9 cellular contexts compared by ENCODE assay signal in genomic region chr6:134517863-134518262, GRCh38.
DNase-seq lines count a peak whose midpoint lies in the region; ATAC-seq and TF ChIP-seq lines count a peak whose summit lies in the region.
"Had no signal": no experiment of that assay in that cellular context is flagged by ENCODE, and none has a peak within 500 bp of the region (broad histone marks: within the 10 kb centered on the region; RNA-seq: fewer than 3 reads in every experiment).

No MANE protein-coding gene starts in this region.

- H3K14ac ChIP-seq in IMR-90 (replicated peaks; ENCODE audit: low read depth, low read length): no peak overlapping the region

- DNase-seq in IMR-90 (no peak), hepatocyte (ENCODE audit: low spot score) (no peak), spleen (no peak), mucosa of descending colon (no peak), SKM-1 (lab: John Stamatoyannopoulos, UW; ENCODE audit: unreplicated experiment) (no peak)
- no peak for DNase-seq in stimulated activated CD4-positive, alpha-beta T cell treated with anti-CD3 and anti-CD28 coated beads, Interleukin-1b, Interleukin-23, amount 100 ng/mL, for 48 hours
- DNase-seq: NCI-H1105 treated with DMSO at 0.1 percent for 48 hours, NCI-H748 treated with DMSO at 0.1 percent for 48 hours had no signal

- peak overlapping the region; percentile 74; the same call in 1 of the 2 replicates for H3K18ac ChIP-seq in IMR-90 (ENCODE audit: low read depth, low read length)

- TF ChIP-seq POLR2A in IMR-90 (IDR thresholded peaks at IDR 0.05; ENCODE audit: low read depth, low read length) (no peak), spleen (IDR thresholded peaks at IDR 0.05) (no peak)

- peak overlapping the region; percentile 76; the same call in 1 of the 2 replicates for H3K4ac ChIP-seq in IMR-90 (ENCODE audit: low read depth, low read length)

- H3K9me2 ChIP-seq in SU-DHL-6 (replicated peaks; ENCODE audit: insufficient read depth, low read length) (no peaks in the 10 kb centered on the region), hepatocyte (replicated peaks; ENCODE audit: insufficient read depth) (no peaks in the 10 kb centered on the region)

- intact Hi-C loops in IMR-90 (cut with micrococcal nuclease): no loop called here
- intact Hi-C loops in spleen (cut with DNase I; ENCODE audit: low total_unique reads): no loop called here
- intact Hi-C loops in mucosa of descending colon (cut with DNase I, micrococcal nuclease): no loop called here

- H3K23ac ChIP-seq in IMR-90 (ENCODE audit: low read depth, low read length): 0 out of 2 replicates have a peak overlapping the region, but pooled peaks have one; percentile 18

- BruUV-seq in IMR-90 (replicated peaks; lab: Mats Ljungman, UMichigan): no TSS peak

- peak overlapping the region; percentile 2 for H2BK5ac ChIP-seq in IMR-90 (ENCODE audit: low read depth, low read length, poor library complexity, severe bottlenecking)

- H2BK120ac ChIP-seq in IMR-90 (ENCODE audit: low read depth, low read length): peak overlapping the region; percentile 70; the same call in 1 of the 2 replicates

- H2AK9ac ChIP-seq in IMR-90 (replicated peaks; ENCODE audit: low read depth, low read length, poor library complexity): no peak overlapping the region

- H2BK15ac ChIP-seq in IMR-90 (ENCODE audit: low read depth, low read length): peak overlapping the region; percentile 28; the same call in 2 of the 3 replicates

- peak overlapping the region; percentile 59; the same call in 1 of the 2 replicates for H2BK20ac ChIP-seq in IMR-90 (ENCODE audit: low read depth, low read length)

- in situ Hi-C loops in IMR-90 (cut with MboI; ENCODE audit: low sequenced_read_pairs): no loop called here

- H3K36me3 ChIP-seq in IMR-90 (ENCODE audit: control insufficient read depth, insufficient read depth, low read length): no peaks in the 10 kb centered on the region
- no peaks in the 10 kb centered on the region for H3K36me3 ChIP-seq in SU-DHL-6 (ENCODE audit: low read length)
- H3K36me3 ChIP-seq in hepatocyte (replicated peaks; ENCODE audit: insufficient read depth, low read depth): no peaks in the 10 kb centered on the region
- H3K36me3 ChIP-seq in spleen: no peaks in the 10 kb centered on the region
- no peaks in the 10 kb centered on the region for H3K36me3 ChIP-seq in mucosa of descending colon (ENCODE audit: low read depth)

- H3F3A ChIP-seq in SU-DHL-6 (ENCODE audit: insufficient read depth): 0 out of 2 replicates have a peak, but pooled peaks cover 7% of the 10 kb centered on the region

- H3K79me2 ChIP-seq in SU-DHL-6 (ENCODE audit: insufficient read depth, low read length) (no peaks in the 10 kb centered on the region), hepatocyte (no peaks in the 10 kb centered on the region)

- no peak overlapping the region for H3K9ac ChIP-seq in IMR-90 (ENCODE audit: low read depth, low read length)
- H3K9ac ChIP-seq in SU-DHL-6 (ENCODE audit: low read length): no peak overlapping the region

- POLR2A ChIA-PET in IMR-90 (lab: Charles Lee; ENCODE audit: unreplicated experiment): no interaction called here

- WGBS in IMR-90 (ENCODE audit: extremely low coverage in 2 of 2, insufficient read length in 1 of 2), 2 experiments: no CpG with 5 or more reads among the region's 5 CpGs
- WGBS in hepatocyte (ENCODE audit: low lambda C conversion rate, missing lambda C conversion rate): 81% methylated on average over 5 of the region's 5 CpGs
- whole genome bisulfite sequencing in spleen, 5 donors: 40 to 59% (median 45%) methylated on average over 5 of the region's 5 CpGs

- H3K9me1 ChIP-seq in IMR-90 (ENCODE audit: insufficient read depth, low read length): 0 out of 2 replicates have a peak, but pooled peaks cover 3% of the 10 kb centered on the region

- peak overlapping the region; percentile 64 for H4K5ac ChIP-seq in IMR-90 (ENCODE audit: low read depth, low read length)

- TF ChIP-seq CTCF in IMR-90 (conservative IDR thresholded peaks at IDR 0.05; ENCODE audit: low read depth, low read length): no peak
- no peak for TF ChIP-seq CTCF in SU-DHL-6 (IDR thresholded peaks at IDR 0.05; ENCODE audit: insufficient read depth, low read length, poor library complexity, severe bottlenecking)
- no peak for TF ChIP-seq CTCF in hepatocyte (IDR thresholded peaks at IDR 0.05; ENCODE audit: poor library complexity)
- no peak for TF ChIP-seq CTCF in spleen (IDR thresholded peaks at IDR 0.05 in 8 of 11, conservative IDR thresholded peaks at IDR 0.05 in 3 of 11)
- no peak for TF ChIP-seq CTCF in mucosa of descending colon (IDR thresholded peaks at IDR 0.05)

- H4K8ac ChIP-seq in IMR-90 (ENCODE audit: low read depth in 2 of 2, low read length in 2 of 2): peak overlapping the region in 1 of 2 experiments; percentile 0; a peak in 2 of 4 replicates

- H3K79me1 ChIP-seq in IMR-90 (ENCODE audit: low read depth in 1 of 2, low read length in 2 of 2): no peaks in the 10 kb centered on the region

- H3K4me2 ChIP-seq in IMR-90 (ENCODE audit: low read depth, low read length) (no peak overlapping the region; the same call in 1 of the 2 replicates), SU-DHL-6 (ENCODE audit: low read depth, low read length, poor library complexity, severe bottlenecking) (no peak overlapping the region), hepatocyte (peak overlapping the region; percentile 21)

- dilution Hi-C loops in IMR-90 (cut with HindIII; ENCODE audit: low sequenced_read_pairs, unreplicated experiment): no loop called here

- peak overlapping the region; percentile 41; the same call in 1 of the 2 replicates for H3K27ac ChIP-seq in IMR-90 (ENCODE audit: insufficient read depth, low read length)
- H3K27ac ChIP-seq in SU-DHL-6 (ENCODE audit: low read depth, low read length): no peak overlapping the region
- peak overlapping the region; percentile 26 for H3K27ac ChIP-seq in hepatocyte
- peak overlapping the region in 6 of 8 donors; percentile 24 to 64 (median 43) for H3K27ac ChIP-seq in spleen

- ATAC-seq in IMR-90 (ENCODE audit: low read depth) (no peak), mucosa of descending colon (no peak)

- no peak overlapping the region for H3K56ac ChIP-seq in IMR-90 (ENCODE audit: extremely low read depth, insufficient read depth, low read length)

- H4K91ac ChIP-seq in IMR-90 (ENCODE audit: insufficient read depth, low read depth, low read length): peak overlapping the region; percentile 26; the same call in 1 of the 2 replicates

- TF ChIP-seq RAD21 in IMR-90 (IDR thresholded peaks at IDR 0.05; ENCODE audit: low read length): no peak

- H3K27me3 ChIP-seq in IMR-90 (ENCODE audit: control insufficient read depth, insufficient read depth, low read length) (no peaks in the 10 kb centered on the region), SU-DHL-6 (ENCODE audit: low read length) (no peaks in the 10 kb centered on the region), hepatocyte (no peaks in the 10 kb centered on the region), spleen (replicated peaks in 1 of 7) (no peaks in the 10 kb centered on the region)

- H4K20me1 ChIP-seq in IMR-90 (ENCODE audit: insufficient read depth, low read length) (no peaks in the 10 kb centered on the region), SU-DHL-6 (ENCODE audit: low read depth, low read length) (no peaks in the 10 kb centered on the region), hepatocyte (ENCODE audit: insufficient read depth, poor library complexity, severe bottlenecking) (no peaks in the 10 kb centered on the region)

- peak overlapping the region; percentile 63 for H2AK5ac ChIP-seq in IMR-90 (ENCODE audit: low read depth, low read length)

- H3K4me1 ChIP-seq in IMR-90 (ENCODE audit: control insufficient read depth, insufficient read depth, low read length): peaks cover 10% of the 10 kb centered on the region
- peaks cover 12% of the 10 kb centered on the region for H3K4me1 ChIP-seq in hepatocyte (ENCODE audit: insufficient read depth)
- peaks cover 11 to 45% (median 25%) of the 10 kb centered on the region in 6 donors for H3K4me1 ChIP-seq in spleen
- H3K4me1 ChIP-seq in mucosa of descending colon (ENCODE audit: low read depth): peaks cover 4% of the 10 kb centered on the region

- CTCF ChIA-PET in IMR-90 (lab: Yijun Ruan, JAX): interaction anchor here (0.9 kb wide), 1 partner anchor 123 kb away, joined by 3 read pairs; no protein-coding TSS in a partner anchor

- H3K4me3 ChIP-seq in IMR-90 (ENCODE audit: insufficient read depth, low read depth, low read length) (no peak overlapping the region), SU-DHL-6 (ENCODE audit: insufficient read depth, low read length, poor library complexity, severe bottlenecking) (no peak overlapping the region), hepatocyte (no peak overlapping the region), spleen (no peak overlapping the region), mucosa of descending colon (no peak overlapping the region)

- H2AFZ ChIP-seq in IMR-90 (replicated peaks; ENCODE audit: low read length, poor library complexity) (no peak overlapping the region), SU-DHL-6 (ENCODE audit: low read depth, low read length, severe bottlenecking) (peak overlapping the region; percentile 5), hepatocyte (no peak overlapping the region)

- H3K9me3 ChIP-seq in IMR-90 (ENCODE audit: control insufficient read depth, insufficient read depth, low read length) (no peaks in the 10 kb centered on the region), SU-DHL-6 (ENCODE audit: insufficient read depth, low read length) (no peaks in the 10 kb centered on the region), hepatocyte (ENCODE audit: low read depth) (no peaks in the 10 kb centered on the region), spleen (no peaks in the 10 kb centered on the region), mucosa of descending colon (no peaks in the 10 kb centered on the region)

TF ChIP-seq in IMR-90, 13 proteins besides CTCF, POLR2A, EP300 and RAD21:
- TF ChIP-seq CHD1 (IDR thresholded peaks at IDR 0.05; ENCODE audit: low read depth, low read length): no peak
